Comparison of ENCODE assay signal across 16 cellular contexts in genomic region chr5:74415695-74416102, GRCh38.
DNase-seq lines count a peak whose midpoint lies in the region; ATAC-seq, FAIRE-seq and TF ChIP-seq lines count a peak whose summit lies in the region.
"Had no signal": no experiment of that assay in that cellular context is flagged by ENCODE, and none has a peak within 500 bp of the region (broad histone marks: within the 10 kb centered on the region; RNA-seq: fewer than 3 reads in every experiment).

No MANE protein-coding gene starts in this region.

- no peak overlapping the region for H3K4me2 ChIP-seq in GM12878 (ENCODE audit: control insufficient read depth, insufficient read depth)

- no peak for TF ChIP-seq EP300 in GM12878 (IDR thresholded peaks at IDR 0.05; ENCODE audit: borderline replicate concordance in 1 of 2, control insufficient read depth in 1 of 2, low read depth in 2 of 2, low read length in 2 of 2)

- no peak for FAIRE-seq in GM12878 (lab: Jason Lieb, UNC)
- FAIRE-seq: G401.6, islet of Langerhans had no signal

- DNase-seq in COLO668 (lab: John Stamatoyannopoulos, UW; ENCODE audit: unreplicated experiment) = peak; percentile 3
- peak; percentile 16 for DNase-seq in NCI-H1694 (lab: John Stamatoyannopoulos, UW)
- no peak for DNase-seq in GM12878 (ENCODE audit: low read depth, low spot score)
- DNase-seq in lower lobe of right lung = no peak
- DNase-seq in NOMO-1 treated with dmso at 0.1 percent for 144 hours (lab: John Stamatoyannopoulos, UW; ENCODE audit: unreplicated experiment) = no peak
- DNase-seq in A673 (ENCODE audit: low spot score) = no peak
- no peak for DNase-seq in DMS114 treated with DMSO at 0.1 percent for 48 hours (lab: John Stamatoyannopoulos, UW; ENCODE audit: unreplicated experiment)
- DNase-seq: activated CD8-positive, alpha-beta T cell treated with anti-CD3 and anti-CD28 coated beads, Interleukin-2, amount 10 ng/mL, durations not matched to agents 7 days and 5 days; activated naive CD4-positive, alpha-beta T cell treated with anti-CD3 and anti-CD28 coated beads for 36 hours; cerebellar nuclear complex; MV-4-11; nephron progenitor cell had no signal

- H3K36me3 ChIP-seq in GM12878 (ENCODE audit: control insufficient read depth in 2 of 2, insufficient read depth in 2 of 2, low read length in 1 of 2) (no peaks in the 10 kb centered on the region), lower lobe of right lung (no peaks in the 10 kb centered on the region), A673 (ENCODE audit: insufficient read depth, low read length, poor library complexity, severe bottlenecking) (no peaks in the 10 kb centered on the region)

- H3K4me1 ChIP-seq in GM12878 (ENCODE audit: control insufficient read depth, insufficient read depth, low read length) = no peaks in the 10 kb centered on the region
- peaks cover 5% of the 10 kb centered on the region for H3K4me1 ChIP-seq in lower lobe of right lung
- H3K4me1 ChIP-seq in A673 (ENCODE audit: insufficient read depth, low read length, poor library complexity, severe bottlenecking) = no peaks in the 10 kb centered on the region

- WGBS in GM12878 (ENCODE audit: insufficient coverage, insufficient replicate concordance, low lambda C conversion rate, missing lambda C conversion rate) = 24% methylated on average over 7 of the region's 7 CpGs

- RAD21 ChIA-PET in GM12878 (lab: Charles Lee; ENCODE audit: unreplicated experiment) = interaction anchor here (0.9 kb wide), 1 partner anchor 104 kb away, joined by 3 read pairs; no protein-coding TSS in a partner anchor

- no peak overlapping the region for H3K9ac ChIP-seq in GM12878 (ENCODE audit: control insufficient read depth, insufficient read depth, low read length)

- no peaks in the 10 kb centered on the region for H3K79me2 ChIP-seq in GM12878 (ENCODE audit: control insufficient read depth, insufficient read depth, low read length)

- in situ Hi-C loops in GM12878 (cut with MboI) = no loop called here

- H3K27ac ChIP-seq in GM12878 (ENCODE audit: control insufficient read depth, insufficient read depth) (no peak overlapping the region), lower lobe of right lung (no peak overlapping the region), A673 (ENCODE audit: low read depth, low read length, poor library complexity, severe bottlenecking) (no peak overlapping the region)
- H3K27ac ChIP-seq: HL-60 had no signal

- TF ChIP-seq CTCF in GM12878 (IDR thresholded peaks at IDR 0.05 in 2 of 3, conservative IDR thresholded peaks at IDR 0.05 in 1 of 3; ENCODE audit: control insufficient read depth in 2 of 3, extremely low read depth in 1 of 3, insufficient read depth in 1 of 3, low read depth in 3 of 3, low read length in 3 of 3) (no peak), lower lobe of right lung (IDR thresholded peaks at IDR 0.05) (no peak), A673 (conservative IDR thresholded peaks at IDR 0.05; ENCODE audit: low read depth, low read length) (no peak)

- POLR2A ChIA-PET in GM12878 (lab: Charles Lee) (no interaction called here), A673 (lab: Charles Lee; ENCODE audit: low non-redundant PET) (interaction anchor here (0.6 kb wide), 2 partner anchors 8 to 261 kb away, joined by 3 read pairs; no protein-coding TSS in a partner anchor)

- BruUV-seq in GM12878 (replicated peaks; lab: Mats Ljungman, UMichigan) = no TSS peak
- no TSS peak for BruUV-seq in A673 (replicated peaks; lab: Mats Ljungman, UMichigan)

- no peaks in the 10 kb centered on the region for H3K9me3 ChIP-seq in GM12878 (replicated peaks; ENCODE audit: control insufficient read depth, insufficient read depth, low read length)
- no peaks in the 10 kb centered on the region for H3K9me3 ChIP-seq in lower lobe of right lung
- H3K9me3 ChIP-seq in A673 (ENCODE audit: low read depth, low read length, poor library complexity, severe bottlenecking) = no peaks in the 10 kb centered on the region

- H3K4me3 ChIP-seq in GM12878 (no peak overlapping the region), lower lobe of right lung (no peak overlapping the region), A673 (ENCODE audit: low read depth, low read length, poor library complexity, severe bottlenecking) (no peak overlapping the region)

- ATAC-seq in GM12878 (no peak), lower lobe of right lung (peak; percentile 41 to 46), HG03095 (IDR thresholded peaks at IDR 0.05; ENCODE audit: unreplicated experiment) (no peak)
- ATAC-seq: activated CD8-positive, alpha-beta T cell treated with anti-CD3 and anti-CD28 coated beads, Interleukin-2, amount 10 ng/mL, durations not matched to agents 7 days and 5 days had no signal

- H4K20me1 ChIP-seq in GM12878 (ENCODE audit: control insufficient read depth, insufficient read depth) = no peaks in the 10 kb centered on the region

- no peaks in the 10 kb centered on the region for H3K27me3 ChIP-seq in GM12878 (replicated peaks in 1 of 2; ENCODE audit: control insufficient read depth in 2 of 2, insufficient read depth in 2 of 2, low read length in 1 of 2)
- H3K27me3 ChIP-seq in lower lobe of right lung (ENCODE audit: low read depth) = no peaks in the 10 kb centered on the region
- H3K27me3 ChIP-seq in A673 (replicated peaks; ENCODE audit: insufficient read depth, low read depth, low read length, poor library complexity) = no peaks in the 10 kb centered on the region

- intact Hi-C loops in GM12878 (cut with micrococcal nuclease; ENCODE audit: unreplicated experiment) = no loop called here
- intact Hi-C loops in lower lobe of right lung (cut with DNase I) = no loop called here
- intact Hi-C loops in A673 (cut with micrococcal nuclease; ENCODE audit: unreplicated experiment) = no loop called here

- CTCF ChIA-PET in GM12878 (lab: Yijun Ruan, JAX) (no interaction called here), A673 (lab: Charles Lee) (no interaction called here)

- SMC1A ChIA-PET in GM12878 (lab: Charles Lee; ENCODE audit: uncharacterized antibody, unreplicated experiment) = interaction anchor here (1.0 to 2.0 kb wide), 4 partner anchors 11 to 161 kb away, joined by 3 to 6 read pairs (median 4); no protein-coding TSS in a partner anchor

- peak overlapping the region; percentile 50 for H2AFZ ChIP-seq in GM12878 (ENCODE audit: control insufficient read depth, low read depth, low read length)

- TF ChIP-seq POLR2A in GM12878 (IDR thresholded peaks at IDR 0.05; ENCODE audit: low read depth, low read length) = no peak

- no peak for TF ChIP-seq RAD21 in GM12878 (IDR thresholded peaks at IDR 0.05; ENCODE audit: insufficient read depth, low read depth, low read length)

TF ChIP-seq in GM12878, 131 proteins besides CTCF, POLR2A, EP300 and RAD21 (continues in another document):
- no peak for TF ChIP-seq SREBF1 (IDR thresholded peaks at IDR 0.05; ENCODE audit: low read length)
- no peak for TF ChIP-seq PAX8 (IDR thresholded peaks at IDR 0.05)
- no peak for TF ChIP-seq ZBTB11 (CRISPR knock-in tag; IDR thresholded peaks at IDR 0.05)
- TF ChIP-seq SIN3A (IDR thresholded peaks at IDR 0.05; ENCODE audit: low read depth, low read length) = no peak
- TF ChIP-seq SUZ12 (IDR thresholded peaks at IDR 0.05; ENCODE audit: unreplicated experiment) = no peak
- TF ChIP-seq IRF4 (IDR thresholded peaks at IDR 0.05; ENCODE audit: low read depth, low read length) = no peak
- TF ChIP-seq GATAD2B (conservative IDR thresholded peaks at IDR 0.05; ENCODE audit: low read depth) = no peak
- TF ChIP-seq MLLT1 (IDR thresholded peaks at IDR 0.05) = no peak
- no peak for TF ChIP-seq USF2 (IDR thresholded peaks at IDR 0.05; ENCODE audit: borderline replicate concordance, low read depth, low read length)
- no peak for TF ChIP-seq TBL1XR1 (IDR thresholded peaks at IDR 0.05; ENCODE audit: low read depth, low read length)

Comparison
In these comparisons a context has a peak if more than half of its experiments do, and no peak if none do; other contexts are left out.
1. DNase-seq: peak in COLO668 (single experiment) and NCI-H1694 (single experiment); none in GM12878 (single experiment), lower lobe of right lung (single experiment), NOMO-1 treated with dmso at 0.1 percent for 144 hours (single experiment), A673 (single experiment) and DMS114 treated with DMSO at 0.1 percent for 48 hours (single experiment).
2. ATAC-seq: peak in lower lobe of right lung (2 of 2); none in GM12878 (single experiment) and HG03095 (single experiment).